ENCODE assay signal across 35 cellular contexts in genomic region chr3:292038-292437, GRCh38.
"Had no signal": no experiment of that assay in that cellular context is flagged by ENCODE, and none has a peak within 500 bp of the region (broad histone marks: within the 10 kb centered on the region; RNA-seq: fewer than 3 reads in every experiment).

No MANE protein-coding gene starts in this region.

- H3K27me3 Mint-ChIP-seq: activated B cell treated with CpG ODN at 0.5 μM for 24 hours; activated CD8-positive, alpha-beta T cell treated with anti-CD3 and anti-CD28 coated beads for 36 hours; activated naive CD8-positive, alpha-beta T cell treated with anti-CD3 and anti-CD28 coated beads for 36 hours; activated T-helper 17 cell treated with anti-CD3 and anti-CD28 coated beads, Interleukin-2, amount 50 U/mL, for 72 hours; central memory CD8-positive, alpha-beta T cell had no signal

- H3K4me3 Mint-ChIP-seq: activated B cell treated with CpG ODN at 0.5 μM for 24 hours; activated CD8-positive, alpha-beta T cell treated with anti-CD3 and anti-CD28 coated beads for 36 hours; activated naive CD8-positive, alpha-beta T cell treated with anti-CD3 and anti-CD28 coated beads for 36 hours; activated T-cell treated with anti-CD3 and anti-CD28 coated beads, Interleukin-2, amount 50 U/mL, for 72 hours; activated T-helper 17 cell treated with anti-CD3 and anti-CD28 coated beads, Interleukin-2, amount 50 U/mL, for 72 hours; central memory CD8-positive, alpha-beta T cell had no signal

- H3K4me1 Mint-ChIP-seq: activated naive CD8-positive, alpha-beta T cell treated with anti-CD3 and anti-CD28 coated beads for 36 hours; activated T-helper 17 cell treated with anti-CD3 and anti-CD28 coated beads, Interleukin-2, amount 50 U/mL, for 72 hours; central memory CD8-positive, alpha-beta T cell had no signal

- H3K27me3 ChIP-seq: brain microvascular endothelial cell, MG63 had no signal

- H3K9me3 ChIP-seq: MG63 had no signal

- DNase-seq: activated B cell treated with CpG ODN at 0.5 μM for 24 hours; activated CD4-positive, alpha-beta T cell treated with anti-CD3 and anti-CD28 coated beads for 4 hours; activated CD4-positive, alpha-beta T cell treated with anti-CD3 and anti-CD28 coated beads, Interleukin-2, amount 50 U/mL, for 4 hours; activated CD4-positive, CD25-positive, alpha-beta regulatory T cell treated with anti-CD3 and anti-CD28 coated beads, Interleukin-2, amount 50 U/mL, for 72 hours; activated CD8-positive, alpha-beta T cell treated with anti-CD3 and anti-CD28 coated beads for 36 hours; activated effector memory CD4-positive, alpha-beta T cell treated with anti-CD3 and anti-CD28 coated beads, Interleukin-2, amount 50 U/mL, for 16 hours; activated naive CD4-positive, alpha-beta T cell; activated naive CD4-positive, alpha-beta T cell treated with anti-CD3 and anti-CD28 coated beads, Interleukin-2, amount 50 U/mL, for 16 hours; activated naive CD8-positive, alpha-beta T cell treated with anti-CD3 and anti-CD28 coated beads for 36 hours; activated T-cell treated with anti-CD3 and anti-CD28 coated beads, Interleukin-2, amount 50 U/mL, for 1 hour; activated T-cell treated with anti-CD3 and anti-CD28 coated beads, Interleukin-2, amount 50 U/mL, for 72 hours; amniotic stem cell; aorta; brain microvascular endothelial cell; Kasumi-1; KG1; MG63; NCI-H1048; NCI-H1105 treated with DMSO at 0.1 percent for 48 hours; NCI-H1436; NCI-H1694; NCI-H2029; NCI-H510A; NCI-H526; NCI-H748 treated with DMSO at 0.1 percent for 48 hours; NK-92 treated with Interleukin-12 subunit alpha and Interleukin-12 subunit beta, amount 100 ng/mL, for 24 hours; OCI-M1; Right ventricle myocardium superior; SW 1271; T-helper 1 cell; T-helper 2 cell; T-helper 9 cell had no signal

- H3K36me3 Mint-ChIP-seq: activated naive CD8-positive, alpha-beta T cell treated with anti-CD3 and anti-CD28 coated beads for 36 hours had no signal

- H3K4me3 ChIP-seq: MG63 had no signal

- ATAC-seq: activated CD8-positive, alpha-beta T cell treated with anti-CD3 and anti-CD28 coated beads for 36 hours; activated T-cell treated with anti-CD3 and anti-CD28 coated beads, Interleukin-2, amount 50 U/mL, for 72 hours; activated T-helper 17 cell treated with anti-CD3 and anti-CD28 coated beads, Interleukin-2, amount 50 U/mL, for 72 hours had no signal

- H3K36me3 ChIP-seq: brain microvascular endothelial cell, MG63 had no signal

- H3K27ac Mint-ChIP-seq: activated CD8-positive, alpha-beta T cell treated with anti-CD3 and anti-CD28 coated beads for 36 hours; activated naive CD8-positive, alpha-beta T cell treated with anti-CD3 and anti-CD28 coated beads for 36 hours; activated T-cell treated with anti-CD3 and anti-CD28 coated beads, Interleukin-2, amount 50 U/mL, for 72 hours; activated T-helper 17 cell treated with anti-CD3 and anti-CD28 coated beads, Interleukin-2, amount 50 U/mL, for 72 hours had no signal

- H3K27ac ChIP-seq: brain microvascular endothelial cell, VCaP had no signal
